24 cellular contexts compared by ENCODE assay signal in the genomic region with DNA sequence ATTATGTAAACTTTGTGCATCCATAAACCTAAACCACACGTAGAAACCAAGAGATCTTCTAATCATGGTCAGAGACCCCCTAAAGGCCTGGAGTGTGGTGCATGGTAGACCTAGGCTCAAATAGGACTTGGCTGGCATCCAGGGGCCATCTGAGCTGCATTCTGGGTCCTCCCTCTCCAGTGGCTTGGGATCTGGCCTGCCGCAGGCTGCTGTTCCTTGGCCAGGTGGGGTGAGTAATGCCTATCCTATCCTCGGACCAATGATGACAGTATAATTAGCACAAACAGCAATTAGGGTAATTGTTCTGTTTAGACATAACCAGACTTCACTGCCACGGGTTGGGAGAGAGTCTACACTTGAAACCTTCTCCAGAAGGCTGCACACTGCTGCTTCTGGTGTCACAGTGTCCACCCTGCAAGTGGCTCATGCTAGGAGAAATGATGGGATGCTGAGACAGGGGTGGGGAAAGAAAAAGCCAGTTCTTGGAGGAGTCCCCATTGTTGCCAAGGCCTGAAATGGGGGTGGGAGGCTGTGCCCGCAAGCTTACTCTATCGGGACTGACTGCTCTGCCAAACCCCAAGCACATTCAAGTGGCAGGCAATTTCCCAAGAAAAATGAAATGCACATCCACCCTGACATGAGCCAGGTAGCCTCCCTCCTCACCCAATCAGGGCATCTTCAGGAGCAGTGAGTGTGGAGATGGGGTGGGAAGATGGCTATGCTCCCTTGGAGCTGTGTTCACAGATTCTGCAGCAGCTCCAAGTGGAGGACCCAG. TPM values are rescaled to one million over a fixed set of nuclear protein-coding genes. Genes with fewer than 3 reads are reported as not detected.
DNase-seq lines count a peak whose midpoint lies in the region; ATAC-seq and TF ChIP-seq lines count a peak whose summit lies in the region.
"Had no signal": no experiment of that assay in that cellular context is flagged by ENCODE, and none has a peak within 500 bp of the region (broad histone marks: within the 10 kb centered on the region; RNA-seq: fewer than 3 reads in every experiment).

No MANE protein-coding gene starts in this region.

- in situ Hi-C loops in transverse colon (cut with MboI; ENCODE audit: low pct_ligation_motif_present in 1 of 4, low pct_unique_long_range_greater_than_20kb in 1 of 4, low sequenced_read_pairs in 3 of 4): loop anchor here in 2 of 4 donors (25.0 kb wide), 1 partner anchor 91 kb away; no protein-coding TSS in a partner anchor

- intact Hi-C loops in transverse colon (cut with DNase I; ENCODE audit: low total_unique reads): no loop called here

- ATAC-seq in GM18909 (IDR thresholded peaks at IDR 0.05; ENCODE audit: poor library complexity, unreplicated experiment): no peak

- H3K9me3 ChIP-seq in WERI-Rb-1 (ENCODE audit: severe bottlenecking): no peaks in the 10 kb centered on the region
- H3K9me3 ChIP-seq in suprapubic skin: no peaks in the 10 kb centered on the region
- no peaks in the 10 kb centered on the region for H3K9me3 ChIP-seq in transverse colon
- H3K9me3 ChIP-seq: Peyer's patch had no signal

- no peak overlapping the region for H3K4me3 ChIP-seq in WERI-Rb-1 (ENCODE audit: low read depth, low read length)
- no peak overlapping the region for H3K4me3 ChIP-seq in suprapubic skin
- no peak overlapping the region for H3K4me3 ChIP-seq in transverse colon
- H3K4me3 ChIP-seq: Peyer's patch had no signal

- TF ChIP-seq CTCF in WERI-Rb-1 (IDR thresholded peaks at IDR 0.05; ENCODE audit: low read depth, low read length) (no peak), suprapubic skin (IDR thresholded peaks at IDR 0.05) (no peak), transverse colon (IDR thresholded peaks at IDR 0.05) (no peak)

- H3K27ac ChIP-seq in WERI-Rb-1 (no peak overlapping the region), suprapubic skin (peak overlapping the region; percentile 35), transverse colon (no peak overlapping the region)
- H3K27ac ChIP-seq: Peyer's patch had no signal

- peaks cover 61% of the 10 kb centered on the region for H3K4me1 ChIP-seq in suprapubic skin
- peaks cover 3 to 10% (median 7%) of the 10 kb centered on the region in 4 donors for H3K4me1 ChIP-seq in transverse colon

- TF ChIP-seq POLR2A in suprapubic skin (IDR thresholded peaks at IDR 0.05) (no peak), transverse colon (IDR thresholded peaks at IDR 0.05) (no peak)

- 63% methylated on average over 6 of the region's 6 CpGs for WGBS in suprapubic skin
- WGBS in transverse colon (ENCODE audit: low coverage in 1 of 2), 2 donors: 82 to 90% methylated on average over 2 to 6 of the region's 6 CpGs

- no peaks in the 10 kb centered on the region for H3K36me3 ChIP-seq in WERI-Rb-1
- H3K36me3 ChIP-seq in suprapubic skin: no peaks in the 10 kb centered on the region
- H3K36me3 ChIP-seq in transverse colon: no peaks in the 10 kb centered on the region
- H3K36me3 ChIP-seq: Peyer's patch had no signal

- H3K27me3 ChIP-seq in WERI-Rb-1 (ENCODE audit: insufficient read depth, low read depth, severe bottlenecking) (no peaks in the 10 kb centered on the region), suprapubic skin (no peaks in the 10 kb centered on the region), transverse colon (no peaks in the 10 kb centered on the region)
- H3K27me3 ChIP-seq: Peyer's patch had no signal

- TF ChIP-seq EP300 in suprapubic skin (IDR thresholded peaks at IDR 0.05) (no peak), transverse colon (IDR thresholded peaks at IDR 0.05; ENCODE audit: low read depth) (no peak)

- DNase-seq in activated effector memory CD4-positive, alpha-beta T cell treated with anti-CD3 and anti-CD28 coated beads, Interleukin-2, amount 50 U/mL, for 16 hours: peak; percentile 6
- DNase-seq in activated effector memory CD4-positive, alpha-beta T cell treated with Interleukin-2 at 50 U/mL for 16 hours: no peak
- peak; percentile 96 for DNase-seq in NCI-H69 (lab: John Stamatoyannopoulos, UW)
- peak; percentile 15 for DNase-seq in WERI-Rb-1
- peak in 1 of 2 donors; percentile 52 for DNase-seq in suprapubic skin (ENCODE audit: low spot score in 2 of 2)
- DNase-seq in stimulated activated CD4-positive, alpha-beta T cell treated with anti-CD3 and anti-CD28 coated beads, Interleukin-4, amount 100 ng/mL, for 24 hours: no peak
- DNase-seq in transverse colon: no peak
- DNase-seq: DND-41, GOT3, KBM-7, MM.1S, NCI-H1048, NCI-H1694 treated with DMSO at 0.1 percent for 48 hours, NCI-H2081 treated with DMSO at 0.1 percent for 48 hours, NCI-H2171 treated with DMSO at 0.1 percent for 48 hours, NCI-H446, NCI-H526, Right ventricle myocardium superior, SW 1271 had no signal

RNA-seq across cellular contexts. Expression of gene PKP1, which starts 12.5 kb away (rescaled TPM):
- 1,000 to 10,000 TPM in 3 of 4 donors, 100 to 1,000 TPM in 1; 888 to 1,187 (median 1,096) TPM for total RNA-seq in suprapubic skin
- total RNA-seq in transverse colon: under 1 TPM in 2 of 4 donors, not detected in 2; 0.14 to 0.32 TPM
- total RNA-seq: B cell, HT1080, OCI-LY7 had no signal

Comparison
In these comparisons a context has a peak if more than half of its experiments do, and no peak if none do; other contexts are left out.
1. DNase-seq: peak in activated effector memory CD4-positive, alpha-beta T cell treated with anti-CD3 and anti-CD28 coated beads, Interleukin-2, amount 50 U/mL, for 16 hours (single experiment), NCI-H69 (single experiment) and WERI-Rb-1 (single experiment); none in activated effector memory CD4-positive, alpha-beta T cell treated with Interleukin-2 at 50 U/mL for 16 hours (single experiment), stimulated activated CD4-positive, alpha-beta T cell treated with anti-CD3 and anti-CD28 coated beads, Interleukin-4, amount 100 ng/mL, for 24 hours (single experiment) and transverse colon (single experiment).
2. RNA of gene PKP1, which starts 12.5 kb away (total RNA-seq): 888 to 1,187 TPM in suprapubic skin; 0.14 to 0.32 TPM in transverse colon; every median in the first group is over 100 times any median in the second.